ENCODE assay signal across 1 cellular context in genomic region chr2:30448308-30448707, GRCh38.
TF ChIP-seq lines count a peak whose summit lies in the region.

No MANE protein-coding gene starts in this region.

TF ChIP-seq in HepG2, 621 proteins besides CTCF, POLR2A, EP300 and RAD21 (continued from another document):
- no peak for TF ChIP-seq ZNF142 (CRISPR knock-in tag; IDR thresholded peaks at IDR 0.05)
- no peak for TF ChIP-seq YEATS4 (CRISPR knock-in tag; IDR thresholded peaks at IDR 0.05; ENCODE audit: borderline replicate concordance)
- TF ChIP-seq E2F2 (CRISPR knock-in tag; IDR thresholded peaks at IDR 0.05; ENCODE audit: borderline replicate concordance) = no peak
- TF ChIP-seq ZNF567 (CRISPR knock-in tag; IDR thresholded peaks at IDR 0.05; ENCODE audit: borderline replicate concordance) = no peak
- no peak for TF ChIP-seq SCMH1 (CRISPR knock-in tag; IDR thresholded peaks at IDR 0.05; ENCODE audit: borderline replicate concordance)
- no peak for TF ChIP-seq HNF1A (IDR thresholded peaks at IDR 0.05; ENCODE audit: low read depth)
- no peak for TF ChIP-seq HNF1A (CRISPR knock-in tag; IDR thresholded peaks at IDR 0.05; ENCODE audit: borderline replicate concordance)
- TF ChIP-seq NFE2L1 (CRISPR knock-in tag; IDR thresholded peaks at IDR 0.05; ENCODE audit: borderline replicate concordance) = no peak
- no peak for TF ChIP-seq MXI1 (IDR thresholded peaks at IDR 0.05; ENCODE audit: borderline replicate concordance, low read depth, low read length)
TF ChIP-seq in HepG2: peak in this region for 0.
